22 cellular contexts compared by ENCODE assay signal in genomic region chr11:21195995-21196394, GRCh38.
A peak's percentile ranks its signal among the peaks of the same experiment; 100 is the strongest.
DNase-seq lines count a peak whose midpoint lies in the region; ATAC-seq, FAIRE-seq and TF ChIP-seq lines count a peak whose summit lies in the region.
"Had no signal": no experiment of that assay in that cellular context is flagged by ENCODE, and none has a peak within 500 bp of the region (broad histone marks: within the 10 kb centered on the region; RNA-seq: fewer than 3 reads in every experiment).

No MANE protein-coding gene starts in this region.

- no peak for DNase-seq in Right ventricle myocardium inferior (ENCODE audit: missing footprints)
- no peak for DNase-seq in cardiac septum (ENCODE audit: low spot score)
- no peak for DNase-seq in GM12891 (ENCODE audit: insufficient read length, low spot score)
- DNase-seq in left ventricle myocardium superior = no peak
- DNase-seq in NCI-H2107 treated with DMSO at 0.1 percent for 48 hours (lab: John Stamatoyannopoulos, UW; ENCODE audit: unreplicated experiment) = no peak
- DNase-seq: Caco-2; CD4-positive, CD25-positive, alpha-beta regulatory T cell; CD8-positive, alpha-beta T cell; DMS 273 treated with DMSO at 0.1 percent for 48 hours; DMS79; EL; GDM1; GOT3; HCEC 1CT had no signal

- no peak overlapping the region for H3K27ac ChIP-seq in gastroesophageal sphincter
- H3K27ac ChIP-seq: 22Rv1, BLaER1, C4-2B had no signal

- H3K9me3 ChIP-seq in gastroesophageal sphincter = peaks cover 0 to 6% (median 0%) of the 10 kb centered on the region in 3 donors
- H3K9me3 ChIP-seq: Caco-2 had no signal

- TF ChIP-seq POLR2A in GM12891 (IDR thresholded peaks at IDR 0.05; ENCODE audit: low read depth, low read length) = no peak
- TF ChIP-seq POLR2A in gastroesophageal sphincter (IDR thresholded peaks at IDR 0.05) = no peak

- H3K4me3 ChIP-seq in gastroesophageal sphincter = no peak overlapping the region
- H3K4me3 ChIP-seq: BLaER1, GM12878 had no signal

- H3K4me1 ChIP-seq in gastroesophageal sphincter = no peaks in the 10 kb centered on the region
- H3K4me1 ChIP-seq: BLaER1 had no signal

- TF ChIP-seq CTCF in gastroesophageal sphincter (IDR thresholded peaks at IDR 0.05) = no peak

- peak; percentile 5 for FAIRE-seq in GM12891 (lab: Jason Lieb, UNC)
- FAIRE-seq: A204.1, GM12878, GM18507, H54 had no signal

- intact Hi-C loops in Right ventricle myocardium inferior (cut with DNase I) (no loop called here), cardiac septum (cut with DNase I) (no loop called here), left ventricle myocardium superior (cut with micrococcal nuclease) (no loop called here)

- no peaks in the 10 kb centered on the region for H3K27me3 ChIP-seq in gastroesophageal sphincter
- H3K27me3 ChIP-seq: BLaER1 had no signal

- H3K36me3 ChIP-seq in gastroesophageal sphincter = no peaks in the 10 kb centered on the region
- H3K36me3 ChIP-seq: BLaER1 had no signal

- peak; percentile 50 for ATAC-seq in Right ventricle myocardium inferior
- ATAC-seq in left ventricle myocardium superior = peak; percentile 59
- ATAC-seq in gastroesophageal sphincter = no peak
- ATAC-seq: CD8-positive, alpha-beta T cell; GM12878 had no signal

- 36 to 58% methylated on average over 2 of the region's 2 CpGs for WGBS in gastroesophageal sphincter (ENCODE audit: low coverage in 1 of 2), 2 donors

- TF ChIP-seq EP300 in gastroesophageal sphincter (IDR thresholded peaks at IDR 0.05) = no peak

TF ChIP-seq in GM12891, 5 proteins besides CTCF, POLR2A, EP300 and RAD21:
- TF ChIP-seq TAF1 (IDR thresholded peaks at IDR 0.05; ENCODE audit: low read depth, low read length) = no peak
